ENCODE assay signal across 9 cellular contexts in the genomic region with DNA sequence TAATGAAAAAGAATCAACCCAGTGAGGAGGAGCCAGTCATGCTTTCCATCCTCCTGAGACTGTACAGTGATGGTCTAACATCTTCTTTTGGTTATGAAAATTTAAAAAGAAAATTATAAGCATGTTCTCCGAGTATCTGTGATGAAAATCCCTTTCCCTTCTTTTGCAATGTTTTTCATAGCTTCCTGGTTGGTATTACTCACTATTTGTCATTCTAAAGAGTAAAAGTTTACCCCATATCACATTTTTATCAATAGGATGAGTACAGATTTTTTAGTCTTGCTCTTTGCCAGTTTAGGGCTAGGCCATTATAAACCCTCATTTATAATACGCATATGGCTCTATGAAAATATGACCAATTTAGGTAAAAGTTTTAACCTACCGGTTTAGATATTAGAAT.
"Had no signal": no experiment of that assay in that cellular context is flagged by ENCODE, and none has a peak within 500 bp of the region (broad histone marks: within the 10 kb centered on the region; RNA-seq: fewer than 3 reads in every experiment).

No MANE protein-coding gene starts in this region.

- DNase-seq: GOT3, H9, HCEC 1CT, IMR-90, Kasumi-1, KG1 had no signal

- H3K9me3 Mint-ChIP-seq: H9 had no signal

- H3K4me3 ChIP-seq: K562 had no signal

- ATAC-seq: K562 had no signal

- FAIRE-seq: H54, HTR-8/SVneo, K562 had no signal

- H3K4me3 Mint-ChIP-seq: H9 had no signal
